ENCODE assay signal across 16 cellular contexts in the genomic region with DNA sequence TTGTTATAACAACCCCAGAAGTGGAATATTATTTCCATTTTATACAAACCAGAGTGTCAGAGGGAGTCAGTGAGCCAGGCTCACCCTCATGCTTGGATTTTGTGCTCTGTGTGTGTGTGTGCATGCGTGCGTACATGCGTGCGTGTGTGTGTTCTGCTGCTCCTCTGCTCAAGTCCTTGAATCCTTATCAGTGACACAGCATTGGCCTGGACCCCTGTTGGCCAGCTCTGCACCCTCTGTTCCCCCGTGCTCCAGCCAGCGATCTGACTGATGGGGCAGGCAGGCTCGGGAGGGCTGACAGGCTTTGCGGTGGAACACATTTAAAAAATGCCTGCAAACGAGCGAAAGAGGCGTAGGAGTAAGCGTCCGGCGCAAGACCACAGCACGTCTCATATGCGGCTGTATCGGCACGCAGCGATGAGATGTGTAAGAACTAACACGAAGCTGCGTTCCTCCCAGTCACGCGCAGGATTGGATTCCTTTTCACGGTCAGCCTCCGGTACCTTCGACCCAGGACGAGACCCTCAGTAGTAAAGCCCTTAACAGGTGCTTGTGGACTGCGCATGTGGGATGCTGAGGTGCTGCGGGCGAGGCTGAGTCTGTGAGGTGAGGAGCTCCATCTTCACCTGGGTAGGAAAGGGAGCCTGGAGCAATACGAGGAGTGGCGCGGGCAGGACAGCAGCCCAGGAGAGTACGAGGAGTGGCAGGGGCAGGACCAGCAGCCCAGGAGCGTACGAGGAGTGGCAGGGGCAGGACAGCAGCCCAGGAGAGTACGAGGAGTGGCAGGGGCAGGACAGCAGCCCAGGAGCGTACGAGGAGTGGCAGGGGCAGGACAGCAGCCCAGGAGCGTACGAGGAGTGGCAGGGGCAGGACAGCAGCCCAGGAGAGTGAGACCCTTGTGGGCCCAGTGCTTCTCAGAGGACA.
"Had no signal": no experiment of that assay in that cellular context is flagged by ENCODE, and none has a peak within 500 bp of the region (broad histone marks: within the 10 kb centered on the region; RNA-seq: fewer than 3 reads in every experiment).

No MANE protein-coding gene starts in this region.

- H3K9me3 Mint-ChIP-seq: stimulated activated effector memory CD8-positive, alpha-beta T cell treated with anti-CD3 and anti-CD28 coated beads, Interleukin-12 subunit alpha, Interleukin-12 subunit beta, amount 100 ng/mL, for 72 hours; T-helper 1 cell treated with Interleukin-12 subunit alpha and Interleukin-12 subunit beta and Interleukin-4 antibody, amounts not matched to agents 30 μg/mL and 1 μg/mL, for 36 hours had no signal

- H3K27me3 Mint-ChIP-seq: activated naive CD8-positive, alpha-beta T cell had no signal

- H3K36me3 ChIP-seq: WERI-Rb-1 had no signal

- H3K4me1 ChIP-seq: lower lobe of right lung had no signal

- H3K9me3 ChIP-seq: body of pancreas, lower lobe of right lung, neutrophil had no signal

- H3K27me3 ChIP-seq: body of pancreas, neutrophil had no signal

- DNase-seq: activated CD4-positive, alpha-beta T cell treated with anti-CD3 and anti-CD28 coated beads for 48 hours; activated CD8-positive, alpha-beta memory T cell treated with anti-CD3 and anti-CD28 coated beads, Interleukin-2, amount 50 U/mL, for 48 hours; activated gamma-delta T cell treated with Interleukin-2 at 50 U/mL for 16 hours; amygdala; body of pancreas; central memory CD4-positive, alpha-beta T cell; effector CD4-positive, alpha-beta T cell; lower lobe of right lung; midbrain; retina; WERI-Rb-1 had no signal

- H3K4me3 ChIP-seq: body of pancreas, coronary artery, lower lobe of right lung had no signal

- H3K27ac Mint-ChIP-seq: activated naive CD8-positive, alpha-beta T cell; stimulated activated effector memory CD8-positive, alpha-beta T cell treated with anti-CD3 and anti-CD28 coated beads, Interleukin-12 subunit alpha, Interleukin-12 subunit beta, amount 100 ng/mL, for 72 hours; T-helper 1 cell treated with Interleukin-12 subunit alpha and Interleukin-12 subunit beta and Interleukin-4 antibody, amounts not matched to agents 30 μg/mL and 1 μg/mL, for 36 hours had no signal

- H3K4me3 Mint-ChIP-seq: activated naive CD8-positive, alpha-beta T cell; stimulated activated effector memory CD8-positive, alpha-beta T cell treated with anti-CD3 and anti-CD28 coated beads, Interleukin-12 subunit alpha, Interleukin-12 subunit beta, amount 100 ng/mL, for 72 hours; T-helper 1 cell treated with Interleukin-12 subunit alpha and Interleukin-12 subunit beta and Interleukin-4 antibody, amounts not matched to agents 30 μg/mL and 1 μg/mL, for 36 hours had no signal

- H3K27ac ChIP-seq: body of pancreas, coronary artery, lower lobe of right lung, neutrophil, WERI-Rb-1 had no signal

- ATAC-seq: body of pancreas; stimulated activated effector memory CD8-positive, alpha-beta T cell treated with anti-CD3 and anti-CD28 coated beads, Interleukin-12 subunit alpha, Interleukin-12 subunit beta, amount 100 ng/mL, for 72 hours had no signal
